In genomic region chrX:9912341-9912740, GRCh38 we compare ENCODE assay signal across 12 cellular contexts. TPM values are rescaled to one million over a fixed set of nuclear protein-coding genes. Genes with fewer than 3 reads are reported as not detected.
A peak's percentile ranks its signal among the peaks of the same experiment; 100 is the strongest.
DNase-seq lines count a peak whose midpoint lies in the region; ATAC-seq, FAIRE-seq and TF ChIP-seq lines count a peak whose summit lies in the region.
"Had no signal": no experiment of that assay in that cellular context is flagged by ENCODE, and none has a peak within 500 bp of the region (broad histone marks: within the 10 kb centered on the region; RNA-seq: fewer than 3 reads in every experiment).

No MANE protein-coding gene starts in this region.

- TF ChIP-seq CTCF in AG04450 (IDR thresholded peaks at IDR 0.05; ENCODE audit: low read depth, low read length) (no peak), WTC11 (IDR thresholded peaks at IDR 0.05) (no peak), kidney (IDR thresholded peaks at IDR 0.05; ENCODE audit: borderline replicate concordance, extremely low read depth, insufficient read depth) (no peak)

- H3K36me3 ChIP-seq in iPS-20b (ENCODE audit: insufficient read depth, low read depth, low read length) (no peaks in the 10 kb centered on the region), kidney (ENCODE audit: control insufficient read depth in 1 of 2, insufficient read depth in 2 of 2, low read length in 2 of 2) (no peaks in the 10 kb centered on the region)

- H3K27me3 Mint-ChIP-seq in WTC11 (ENCODE audit: low read depth) = no peaks in the 10 kb centered on the region

- H3K27ac ChIP-seq in AG04450 (ENCODE audit: low read depth, low read length) = peak overlapping the region; percentile 73
- H3K27ac ChIP-seq in iPS-20b (ENCODE audit: low read length) = no peak overlapping the region
- no peak overlapping the region for H3K27ac ChIP-seq in kidney (ENCODE audit: low read depth in 2 of 2, low read length in 2 of 2)

- no peaks in the 10 kb centered on the region for H3K9me3 Mint-ChIP-seq in WTC11
- H3K9me3 Mint-ChIP-seq: effector memory CD8-positive, alpha-beta T cell had no signal

- POLR2A ChIA-PET in AG04450 (lab: Yijun Ruan, JAX) = interaction anchor here (0.5 to 1.3 kb wide), 4 partner anchors 9 to 76 kb away, joined by 3 to 4 read pairs (median 4); no protein-coding TSS in a partner anchor
- POLR2A ChIA-PET in WTC11 (lab: Charles Lee) = no interaction called here

- intact Hi-C loops in kidney (cut with DNase I) = no loop called here

- peak overlapping the region; percentile 51 for H3K4me3 ChIP-seq in AG04450 (ENCODE audit: low read depth, low read length)
- no peak overlapping the region for H3K4me3 ChIP-seq in iPS-20b (ENCODE audit: low read length)
- H3K4me3 ChIP-seq in kidney (ENCODE audit: low read length in 2 of 2) = no peak overlapping the region
- H3K4me3 ChIP-seq: K562 had no signal

- H3K4me3 Mint-ChIP-seq in WTC11 = no peak overlapping the region
- H3K4me3 Mint-ChIP-seq: effector memory CD8-positive, alpha-beta T cell had no signal

- peaks cover 31% of the 10 kb centered on the region for H3K4me1 Mint-ChIP-seq in WTC11

- no peak for DNase-seq in AG04450 (ENCODE audit: low read depth, low spot score)
- DNase-seq in M059J (ENCODE audit: low read depth) = peak; percentile 25
- DNase-seq in WTC11 (ENCODE audit: low spot score) = peak; percentile 28
- no peak for DNase-seq in stimulated activated naive CD8-positive, alpha-beta T cell treated with anti-CD3 and anti-CD28 coated beads, Interleukin-15, Interleukin-2, amounts not matched to agents 100 U/mL and 50 U/mL, for 24 hours
- DNase-seq in inferior parietal cortex (ENCODE audit: extremely low spot score) = no peak
- no peak for DNase-seq in kidney
- DNase-seq: activated gamma-delta T cell; AML-193; effector memory CD8-positive, alpha-beta T cell had no signal

- H3K36me3 Mint-ChIP-seq in WTC11 = no peaks in the 10 kb centered on the region

- no peak for FAIRE-seq in kidney (lab: Jason Lieb, UNC)
- FAIRE-seq: K562 had no signal

- no peaks in the 10 kb centered on the region for H3K27me3 ChIP-seq in AG04450 (ENCODE audit: control insufficient read depth, insufficient read depth, low read length)
- H3K27me3 ChIP-seq in iPS-20b (ENCODE audit: insufficient read depth, low read length) = no peaks in the 10 kb centered on the region

- H3K27ac Mint-ChIP-seq in WTC11 = peak overlapping the region; percentile 89
- H3K27ac Mint-ChIP-seq: effector memory CD8-positive, alpha-beta T cell had no signal

- no peaks in the 10 kb centered on the region for H3K9me3 ChIP-seq in AG04450 (ENCODE audit: control insufficient read depth, insufficient read depth, low read length)
- H3K9me3 ChIP-seq in iPS-20b (ENCODE audit: insufficient read depth, low read depth, low read length) = no peaks in the 10 kb centered on the region
- H3K9me3 ChIP-seq in kidney (ENCODE audit: control insufficient read depth in 1 of 2, low read length in 2 of 2) = no peaks in the 10 kb centered on the region

- H3K9ac ChIP-seq in iPS-20b (ENCODE audit: low read depth, low read length) (peak overlapping the region; percentile 7; the same call in 1 of the 2 replicates), kidney (ENCODE audit: low read length in 2 of 2) (no peak overlapping the region)

- H3K4me1 ChIP-seq in iPS-20b (ENCODE audit: insufficient read depth, low read length) (peaks cover 10% of the 10 kb centered on the region; the same call in 1 of the 2 replicates), kidney (ENCODE audit: control insufficient read depth in 1 of 2, insufficient read depth in 1 of 2, low read depth in 1 of 2, low read length in 2 of 2) (no peaks in the 10 kb centered on the region)

- ATAC-seq in WTC11 (peak; percentile 83), GM18498 (IDR thresholded peaks at IDR 0.05; ENCODE audit: unreplicated experiment) (no peak)
- no peak for ATAC-seq in stimulated activated naive CD8-positive, alpha-beta T cell treated with anti-CD3 and anti-CD28 coated beads, Interleukin-15, Interleukin-2, amounts not matched to agents 100 U/mL and 50 U/mL, for 24 hours
- ATAC-seq: effector memory CD8-positive, alpha-beta T cell; K562 had no signal

- CTCF ChIA-PET in AG04450 (lab: Charles Lee) (interaction anchor here (1.4 kb wide), 1 partner anchor 207 kb away, joined by 6 read pairs; no protein-coding TSS in a partner anchor), WTC11 (lab: Charles Lee) (interaction anchor here (1.0 to 1.1 kb wide), 2 partner anchors 16 to 128 kb away, joined by 3 read pairs; no protein-coding TSS in a partner anchor)

TF ChIP-seq in WTC11, 78 proteins besides CTCF, POLR2A, EP300 and RAD21:
- no peak for TF ChIP-seq ZNF671 (CRISPR knock-in tag; IDR thresholded peaks at IDR 0.05)
- TF ChIP-seq TEAD4 (CRISPR knock-in tag; IDR thresholded peaks at IDR 0.05) = no peak
- no peak for TF ChIP-seq CREM (CRISPR knock-in tag; IDR thresholded peaks at IDR 0.05)
- no peak for TF ChIP-seq MXD4 (CRISPR knock-in tag; IDR thresholded peaks at IDR 0.05; ENCODE audit: borderline replicate concordance)
- no peak for TF ChIP-seq ATF6 (CRISPR knock-in tag; IDR thresholded peaks at IDR 0.05)
- TF ChIP-seq IRF1 (CRISPR knock-in tag; IDR thresholded peaks at IDR 0.05) = no peak
- no peak for TF ChIP-seq ZNF416 (CRISPR knock-in tag; IDR thresholded peaks at IDR 0.05)
- TF ChIP-seq ZSCAN18 (CRISPR knock-in tag; IDR thresholded peaks at IDR 0.05) = no peak
- no peak for TF ChIP-seq PRRX2 (CRISPR knock-in tag; IDR thresholded peaks at IDR 0.05)
- no peak for TF ChIP-seq ZNF219 (CRISPR knock-in tag; IDR thresholded peaks at IDR 0.05; ENCODE audit: borderline replicate concordance)
- no peak for TF ChIP-seq NR3C1 (CRISPR knock-in tag; conservative IDR thresholded peaks at IDR 0.05; ENCODE audit: low read depth)
- no peak for TF ChIP-seq ATF2 (CRISPR knock-in tag; IDR thresholded peaks at IDR 0.05; ENCODE audit: borderline replicate concordance, low read depth)
- no peak for TF ChIP-seq NR1H2 (CRISPR knock-in tag; IDR thresholded peaks at IDR 0.05)
- no peak for TF ChIP-seq ZNF263 (CRISPR knock-in tag; IDR thresholded peaks at IDR 0.05; ENCODE audit: low read depth)
- TF ChIP-seq KAT7 (CRISPR knock-in tag; IDR thresholded peaks at IDR 0.05; ENCODE audit: borderline replicate concordance) = no peak
TF ChIP-seq in WTC11: peak in this region for 0.

RNA-seq across cellular contexts. Expression of gene CLDN34, which starts 54.8 kb away (rescaled TPM):
- polyA plus RNA-seq in AG04450 (2011; rRNA removed) (0.11 and 0.12 TPM in 2 replicates), kidney (ENCODE audit: insufficient read depth, low read depth, low replicate concordance) (not detected)
- 0.23 TPM in 1 of 2 replicates, not detected in the other for polyA minus RNA-seq in AG04450 (2011; rRNA and poly(A)+ RNA removed)
- total RNA-seq in M059J (2014; rRNA removed; shearing (Covaris generic)) = not detected in 2 replicates
- total RNA-seq in WTC11 (2021) (0.52 to 0.62 TPM (median 0.53 TPM) in 3 replicates), kidney (0.50 TPM)
- total RNA-seq: K562 had no signal
- polyA plus RNA-seq: K562 had no signal

Comparison
In these comparisons a context has a peak if more than half of its experiments do, and no peak if none do; other contexts are left out.
1. DNase-seq: peak in M059J (single experiment) and WTC11 (single experiment); none in AG04450 (single experiment), stimulated activated naive CD8-positive, alpha-beta T cell treated with anti-CD3 and anti-CD28 coated beads, Interleukin-15, Interleukin-2, amounts not matched to agents 100 U/mL and 50 U/mL, for 24 hours (single experiment), inferior parietal cortex (single experiment) and kidney (single experiment).